Comparison of ENCODE assay signal across 18 cellular contexts in genomic region chr4:74205046-74205445, GRCh38. TPM values are rescaled to one million over a fixed set of nuclear protein-coding genes. Genes with fewer than 3 reads are reported as not detected.
DNase-seq lines count a peak whose midpoint lies in the region; ATAC-seq and TF ChIP-seq lines count a peak whose summit lies in the region.
"Had no signal": no experiment of that assay in that cellular context is flagged by ENCODE, and none has a peak within 500 bp of the region (broad histone marks: within the 10 kb centered on the region; RNA-seq: fewer than 3 reads in every experiment).

No MANE protein-coding gene starts in this region.

- POLR2A ChIA-PET in Caco-2 (lab: Charles Lee) (no interaction called here), activated B cell treated with CpG ODN at 0.5 μM for 24 hours (lab: Charles Lee) (no interaction called here)
- POLR2A ChIA-PET in activated CD8-positive, alpha-beta T cell treated with anti-CD3 and anti-CD28 coated beads, Interleukin-2, amount 10 ng/mL, durations not matched to agents 7 days and 5 days (lab: Charles Lee): no interaction called here

- H3K9ac ChIP-seq in smooth muscle cell (ENCODE audit: low read depth): peak overlapping the region; percentile 60
- H3K9ac ChIP-seq: BLaER1 treated with 17β-estradiol and CSF1 and Interleukin-3, amounts not matched to agents 10 nM and 100 nM had no signal

- H3K79me2 ChIP-seq in smooth muscle cell (ENCODE audit: low read depth): no peaks in the 10 kb centered on the region

- peak overlapping the region; percentile 62 for H3K4me2 ChIP-seq in smooth muscle cell

- H3K27ac ChIP-seq in smooth muscle cell (ENCODE audit: low read depth): peak overlapping the region; percentile 97

- H3K9me3 ChIP-seq in Caco-2 (no peaks in the 10 kb centered on the region), smooth muscle cell (replicated peaks; ENCODE audit: low read depth) (no peaks in the 10 kb centered on the region), BE2C (no peaks in the 10 kb centered on the region)

- CTCF ChIA-PET in Caco-2 (lab: Charles Lee) (no interaction called here), activated B cell treated with CpG ODN at 0.5 μM for 24 hours (lab: Charles Lee) (no interaction called here)
- CTCF ChIA-PET in activated CD8-positive, alpha-beta T cell treated with anti-CD3 and anti-CD28 coated beads, Interleukin-2, amount 10 ng/mL, durations not matched to agents 7 days and 5 days (lab: Charles Lee): interaction anchor here (1.0 kb wide), 1 partner anchor 22 kb away, joined by 3 read pairs; no protein-coding TSS in a partner anchor

- H3F3A ChIP-seq in smooth muscle cell (ENCODE audit: low read depth): peaks cover 34% of the 10 kb centered on the region

- H3K27ac Mint-ChIP-seq in Caco-2 (ENCODE audit: unreplicated experiment) (peak overlapping the region; percentile 76), activated B cell treated with CpG ODN at 0.5 μM for 24 hours (peak overlapping the region; percentile 94), mesothelial cell of epicardium (peak overlapping the region; percentile 91)
- no peak overlapping the region for H3K27ac Mint-ChIP-seq in activated CD8-positive, alpha-beta T cell treated with anti-CD3 and anti-CD28 coated beads, Interleukin-2, amount 10 ng/mL, durations not matched to agents 7 days and 5 days

- H3K27me3 ChIP-seq in Caco-2 (replicated peaks; ENCODE audit: control insufficient read depth, insufficient read depth, low read length) (no peaks in the 10 kb centered on the region), smooth muscle cell (ENCODE audit: low read depth) (no peaks in the 10 kb centered on the region), BE2C (no peaks in the 10 kb centered on the region)
- H3K27me3 ChIP-seq: BLaER1 treated with 17β-estradiol and CSF1 and Interleukin-3, amounts not matched to agents 10 nM and 100 nM had no signal

- no peaks in the 10 kb centered on the region for H3K36me3 ChIP-seq in Caco-2 (ENCODE audit: control insufficient read depth, insufficient read depth, low read length)
- H3K36me3 ChIP-seq in smooth muscle cell (ENCODE audit: low read depth): no peaks in the 10 kb centered on the region
- H3K36me3 ChIP-seq in BE2C: no peaks in the 10 kb centered on the region

- WGBS in smooth muscle cell (ENCODE audit: low lambda C conversion rate): 43% methylated on average over 4 of the region's 4 CpGs

- ATAC-seq in activated B cell treated with CpG ODN at 0.5 μM for 24 hours (ENCODE audit: low read depth) (no peak), HG03439 (IDR thresholded peaks at IDR 0.05; ENCODE audit: unreplicated experiment) (no peak)
- no peak for ATAC-seq in activated CD8-positive, alpha-beta T cell treated with anti-CD3 and anti-CD28 coated beads, Interleukin-2, amount 10 ng/mL, durations not matched to agents 7 days and 5 days
- ATAC-seq: PC-3 had no signal

- H3K9me3 Mint-ChIP-seq in Caco-2 (ENCODE audit: unreplicated experiment): no peaks in the 10 kb centered on the region
- H3K9me3 Mint-ChIP-seq in activated B cell treated with CpG ODN at 0.5 μM for 24 hours: no peaks in the 10 kb centered on the region
- H3K9me3 Mint-ChIP-seq in mesothelial cell of epicardium: peaks cover 5% of the 10 kb centered on the region
- H3K9me3 Mint-ChIP-seq in activated CD8-positive, alpha-beta T cell treated with anti-CD3 and anti-CD28 coated beads, Interleukin-2, amount 10 ng/mL, durations not matched to agents 7 days and 5 days (ENCODE audit: insufficient read depth): no peaks in the 10 kb centered on the region

- no TSS peak for BruUV-seq in Caco-2 (replicated peaks; lab: Mats Ljungman, UMichigan)

- H3K4me1 Mint-ChIP-seq in Caco-2 (ENCODE audit: low read depth, unreplicated experiment) (peaks cover 46% of the 10 kb centered on the region), activated B cell treated with CpG ODN at 0.5 μM for 24 hours (peaks cover 27% of the 10 kb centered on the region), mesothelial cell of epicardium (peaks cover 48% of the 10 kb centered on the region)
- H3K4me1 Mint-ChIP-seq in activated CD8-positive, alpha-beta T cell treated with anti-CD3 and anti-CD28 coated beads, Interleukin-2, amount 10 ng/mL, durations not matched to agents 7 days and 5 days (ENCODE audit: low read depth): peaks cover 8% of the 10 kb centered on the region

- intact Hi-C loops in Caco-2 (cut with micrococcal nuclease; ENCODE audit: unreplicated experiment): no loop called here
- intact Hi-C loops in activated B cell treated with CpG ODN at 0.5 μM for 24 hours (cut with micrococcal nuclease): loop anchor here (1.0 kb wide), 1 partner anchor 47 kb away; the partner anchor contains the start of gene MTHFD2L

- no peak overlapping the region for H3K4me3 Mint-ChIP-seq in Caco-2 (ENCODE audit: unreplicated experiment)
- H3K4me3 Mint-ChIP-seq in activated B cell treated with CpG ODN at 0.5 μM for 24 hours: no peak overlapping the region
- no peak overlapping the region for H3K4me3 Mint-ChIP-seq in mesothelial cell of epicardium
- no peak overlapping the region for H3K4me3 Mint-ChIP-seq in activated CD8-positive, alpha-beta T cell treated with anti-CD3 and anti-CD28 coated beads, Interleukin-2, amount 10 ng/mL, durations not matched to agents 7 days and 5 days

- H3K36me3 Mint-ChIP-seq in Caco-2 (ENCODE audit: insufficient read depth, unreplicated experiment) (peaks cover 6% of the 10 kb centered on the region), activated B cell treated with CpG ODN at 0.5 μM for 24 hours (ENCODE audit: low read depth) (peaks cover 5% of the 10 kb centered on the region), mesothelial cell of epicardium (peaks cover 13% of the 10 kb centered on the region)
- peaks cover 7% of the 10 kb centered on the region for H3K36me3 Mint-ChIP-seq in activated CD8-positive, alpha-beta T cell treated with anti-CD3 and anti-CD28 coated beads, Interleukin-2, amount 10 ng/mL, durations not matched to agents 7 days and 5 days (ENCODE audit: low read depth)

- TF ChIP-seq CTCF in Caco-2 (IDR thresholded peaks at IDR 0.05; ENCODE audit: insufficient read depth in 1 of 2, low read depth in 1 of 2, low read length in 1 of 2, severe bottlenecking in 1 of 2, unreplicated experiment in 1 of 2): no peak
- no peak for TF ChIP-seq CTCF in activated B cell treated with CpG ODN at 0.5 μM for 24 hours (IDR thresholded peaks at IDR 0.05)
- TF ChIP-seq CTCF in mesothelial cell of epicardium (IDR thresholded peaks at IDR 0.05; ENCODE audit: unreplicated experiment): no peak
- TF ChIP-seq CTCF in smooth muscle cell (IDR thresholded peaks at IDR 0.05; ENCODE audit: borderline replicate concordance, insufficient read depth, poor library complexity, severe bottlenecking): no peak
- TF ChIP-seq CTCF in BE2C (IDR thresholded peaks at IDR 0.05; ENCODE audit: low read depth, low read length): no peak

- H3K4me3 ChIP-seq in Caco-2 (ENCODE audit: low read depth, low read length) (no peak overlapping the region), smooth muscle cell (no peak overlapping the region), BE2C (ENCODE audit: low read depth, low read length) (no peak overlapping the region)
- H3K4me3 ChIP-seq: BLaER1 treated with 17β-estradiol and CSF1 and Interleukin-3, amounts not matched to agents 10 nM and 100 nM had no signal

- no peaks in the 10 kb centered on the region for H4K20me1 ChIP-seq in smooth muscle cell (ENCODE audit: low read depth)
- H4K20me1 ChIP-seq: BLaER1 treated with 17β-estradiol and CSF1 and Interleukin-3, amounts not matched to agents 10 nM and 100 nM had no signal

- H3K4me1 ChIP-seq in Caco-2 (peaks cover 72% of the 10 kb centered on the region), smooth muscle cell (ENCODE audit: low read depth) (peaks cover 50% of the 10 kb centered on the region), BE2C (no peaks in the 10 kb centered on the region)

- no peaks in the 10 kb centered on the region for H3K27me3 Mint-ChIP-seq in Caco-2 (ENCODE audit: insufficient read depth, unreplicated experiment)
- H3K27me3 Mint-ChIP-seq in activated B cell treated with CpG ODN at 0.5 μM for 24 hours: no peaks in the 10 kb centered on the region
- no peaks in the 10 kb centered on the region for H3K27me3 Mint-ChIP-seq in mesothelial cell of epicardium (ENCODE audit: low read depth)
- no peaks in the 10 kb centered on the region for H3K27me3 Mint-ChIP-seq in activated CD8-positive, alpha-beta T cell treated with anti-CD3 and anti-CD28 coated beads, Interleukin-2, amount 10 ng/mL, durations not matched to agents 7 days and 5 days (ENCODE audit: low read depth)

- DNase-seq in Caco-2 (no peak), activated B cell treated with CpG ODN at 0.5 μM for 24 hours (no peak), mesothelial cell of epicardium (ENCODE audit: low spot score in 2 of 2, unreplicated experiment in 2 of 2) (no peak), smooth muscle cell (lab: John Stamatoyannopoulos, UW; ENCODE audit: unreplicated experiment) (no peak), BE2C (no peak)
- DNase-seq in activated CD8-positive, alpha-beta T cell treated with anti-CD3 and anti-CD28 coated beads, Interleukin-2, amount 10 ng/mL, durations not matched to agents 7 days and 5 days: no peak
- DNase-seq: DMS79, GOT3, MV-4-11, NCI-H187, NCI-H2107, NCI-H510A, NCI-H774, PC-3, RPMI8226, SIG-M5 had no signal

- no peak overlapping the region for H2AFZ ChIP-seq in smooth muscle cell (ENCODE audit: low read depth)

RNA-seq across cellular contexts. Expression of gene MTHFD2L, which starts 47.1 kb away (rescaled TPM):
- total RNA-seq in Caco-2 (2022) (11.0 and 11.6 TPM in 2 replicates), activated B cell treated with CpG ODN at 0.5 μM for 24 hours (12.0 and 14.3 TPM in 2 replicates), mesothelial cell of epicardium (19.2 to 21.1 TPM (median 20.9 TPM) in 3 replicates), smooth muscle cell (6.6 and 20.7 TPM in 2 replicates)
- 4.9 and 6.2 TPM in 2 replicates for polyA plus RNA-seq in smooth muscle cell
- polyA plus RNA-seq in BE2C (2012; ENCODE audit: insufficient read depth, insufficient read length, low read depth): 20.8 TPM
- total RNA-seq in activated CD8-positive, alpha-beta T cell treated with anti-CD3 and anti-CD28 coated beads, Interleukin-2, amount 10 ng/mL, durations not matched to agents 7 days and 5 days: 1 to 10 TPM; 5.3 to 5.5 TPM
